ENCODE assay signal across 9 cellular contexts in the genomic region with DNA sequence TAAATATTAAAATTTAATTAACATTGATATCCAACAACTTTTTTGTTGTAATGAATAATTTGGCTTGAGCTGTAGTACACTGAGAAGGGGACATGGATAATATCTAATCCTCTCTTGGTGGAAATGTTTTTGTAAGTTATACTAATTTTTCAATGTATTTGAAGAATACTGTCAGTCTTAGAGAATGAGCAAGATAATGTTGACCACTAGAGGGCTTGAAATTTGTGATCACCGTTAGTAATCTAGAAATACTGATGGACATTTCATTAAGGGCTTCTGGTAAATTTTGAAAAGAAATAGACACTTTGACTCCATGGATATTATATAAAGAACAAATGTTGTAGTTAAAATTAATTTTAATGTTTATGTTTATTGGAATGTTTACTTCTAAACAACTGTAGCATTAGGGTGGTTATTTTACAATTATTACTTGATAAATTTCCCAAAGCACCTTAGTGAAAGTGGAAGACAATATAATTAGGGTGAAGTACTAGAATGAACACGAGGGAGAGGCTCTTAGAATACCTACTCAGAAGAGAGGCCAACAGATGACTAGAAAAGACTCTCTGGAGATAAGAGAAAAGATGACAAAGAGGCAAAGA. TPM values are rescaled to one million over a fixed set of nuclear protein-coding genes. Genes with fewer than 3 reads are reported as not detected.
DNase-seq lines count a peak whose midpoint lies in the region; ATAC-seq and TF ChIP-seq lines count a peak whose summit lies in the region.
"Had no signal": no experiment of that assay in that cellular context is flagged by ENCODE, and none has a peak within 500 bp of the region (broad histone marks: within the 10 kb centered on the region; RNA-seq: fewer than 3 reads in every experiment).

No MANE protein-coding gene starts in this region.

- DNase-seq in NCI-H2171 treated with DMSO at 0.1 percent for 48 hours (lab: John Stamatoyannopoulos, UW) (peak; percentile 23), colonic mucosa (no peak)
- DNase-seq in activated CD4-positive, alpha-beta T cell treated with anti-CD3 and anti-CD28 coated beads, Interleukin-2, amount 50 U/mL, for 48 hours = no peak

- H3K4me3 ChIP-seq in colonic mucosa = no peak overlapping the region

- no peak for ATAC-seq in GM21367 (IDR thresholded peaks at IDR 0.05; ENCODE audit: unreplicated experiment)
- no peak for ATAC-seq in stimulated activated memory B cell treated with anti-CD40 and anti-IgM and Interleukin-4, amounts not matched to agents 10 μg/mL and 1 μg/mL and 100 μg/mL, for 72 hours

- no peaks in the 10 kb centered on the region for H3K27me3 ChIP-seq in colonic mucosa

- TF ChIP-seq CTCF in 22Rv1 (IDR thresholded peaks at IDR 0.05) (peak; percentile 80), GM12872 (IDR thresholded peaks at IDR 0.05; ENCODE audit: insufficient read depth, low read depth, low read length) (peak; percentile 52; the same call in 2 of the 3 replicates), colonic mucosa (IDR thresholded peaks at IDR 0.05) (peak; percentile 55), nephron (IDR thresholded peaks at IDR 0.05; ENCODE audit: unreplicated experiment in 3 of 3) (peak; percentile 67 to 73 (median 71))

- H3K4me1 Mint-ChIP-seq in nephron = no peaks in the 10 kb centered on the region
- H3K4me1 Mint-ChIP-seq in stimulated activated memory B cell treated with anti-CD40 and anti-IgM and Interleukin-4, amounts not matched to agents 10 μg/mL and 1 μg/mL and 100 μg/mL, for 72 hours = no peaks in the 10 kb centered on the region

- H3K36me3 Mint-ChIP-seq in nephron (ENCODE audit: low read depth) = no peaks in the 10 kb centered on the region
- H3K36me3 Mint-ChIP-seq in stimulated activated memory B cell treated with anti-CD40 and anti-IgM and Interleukin-4, amounts not matched to agents 10 μg/mL and 1 μg/mL and 100 μg/mL, for 72 hours = no peaks in the 10 kb centered on the region

- H3K36me3 ChIP-seq in colonic mucosa = no peaks in the 10 kb centered on the region

- no peak overlapping the region for H3K27ac Mint-ChIP-seq in nephron
- no peak overlapping the region for H3K27ac Mint-ChIP-seq in stimulated activated memory B cell treated with anti-CD40 and anti-IgM and Interleukin-4, amounts not matched to agents 10 μg/mL and 1 μg/mL and 100 μg/mL, for 72 hours
- H3K27ac Mint-ChIP-seq: activated naive CD4-positive, alpha-beta T cell treated with anti-CD3 and anti-CD28 coated beads, Interleukin-2, amount 50 U/mL, for 24 hours had no signal

- intact Hi-C loops in colonic mucosa (cut with DNase I) = loop anchor here (10.0 kb wide), 2 partner anchors 113 to 603 kb away; no protein-coding TSS in a partner anchor

- H3K27me3 Mint-ChIP-seq in nephron (ENCODE audit: low read depth) = no peaks in the 10 kb centered on the region
- H3K27me3 Mint-ChIP-seq in stimulated activated memory B cell treated with anti-CD40 and anti-IgM and Interleukin-4, amounts not matched to agents 10 μg/mL and 1 μg/mL and 100 μg/mL, for 72 hours = peaks cover 16% of the 10 kb centered on the region
- H3K27me3 Mint-ChIP-seq: activated naive CD4-positive, alpha-beta T cell treated with anti-CD3 and anti-CD28 coated beads, Interleukin-2, amount 50 U/mL, for 24 hours had no signal

- H3K4me3 Mint-ChIP-seq in nephron = no peak overlapping the region
- H3K4me3 Mint-ChIP-seq in stimulated activated memory B cell treated with anti-CD40 and anti-IgM and Interleukin-4, amounts not matched to agents 10 μg/mL and 1 μg/mL and 100 μg/mL, for 72 hours = no peak overlapping the region
- H3K4me3 Mint-ChIP-seq: activated naive CD4-positive, alpha-beta T cell treated with anti-CD3 and anti-CD28 coated beads, Interleukin-2, amount 50 U/mL, for 24 hours had no signal

- H3K27ac ChIP-seq in 22Rv1 = no peak overlapping the region
- no peak overlapping the region for H3K27ac ChIP-seq in colonic mucosa

- H3K9me3 Mint-ChIP-seq in nephron = no peaks in the 10 kb centered on the region
- H3K9me3 Mint-ChIP-seq in stimulated activated memory B cell treated with anti-CD40 and anti-IgM and Interleukin-4, amounts not matched to agents 10 μg/mL and 1 μg/mL and 100 μg/mL, for 72 hours = peaks cover 2% of the 10 kb centered on the region
- H3K9me3 Mint-ChIP-seq: activated naive CD4-positive, alpha-beta T cell treated with anti-CD3 and anti-CD28 coated beads, Interleukin-2, amount 50 U/mL, for 24 hours had no signal

- no peak overlapping the region for H3K9ac ChIP-seq in colonic mucosa (ENCODE audit: low read depth in 2 of 2, low read length in 2 of 2)

- H3K9me3 ChIP-seq in colonic mucosa = no peaks in the 10 kb centered on the region

- H3K4me1 ChIP-seq in colonic mucosa = no peaks in the 10 kb centered on the region

RNA-seq across cellular contexts. Expression of gene CAMK2D, which starts 20.0 kb away (rescaled TPM):
- total RNA-seq in colonic mucosa = 100 to 1,000 TPM in 1 of 2 donors, 10 to 100 TPM in 1; 69.5 to 109 TPM
